13 cellular contexts compared by ENCODE assay signal in the genomic region with DNA sequence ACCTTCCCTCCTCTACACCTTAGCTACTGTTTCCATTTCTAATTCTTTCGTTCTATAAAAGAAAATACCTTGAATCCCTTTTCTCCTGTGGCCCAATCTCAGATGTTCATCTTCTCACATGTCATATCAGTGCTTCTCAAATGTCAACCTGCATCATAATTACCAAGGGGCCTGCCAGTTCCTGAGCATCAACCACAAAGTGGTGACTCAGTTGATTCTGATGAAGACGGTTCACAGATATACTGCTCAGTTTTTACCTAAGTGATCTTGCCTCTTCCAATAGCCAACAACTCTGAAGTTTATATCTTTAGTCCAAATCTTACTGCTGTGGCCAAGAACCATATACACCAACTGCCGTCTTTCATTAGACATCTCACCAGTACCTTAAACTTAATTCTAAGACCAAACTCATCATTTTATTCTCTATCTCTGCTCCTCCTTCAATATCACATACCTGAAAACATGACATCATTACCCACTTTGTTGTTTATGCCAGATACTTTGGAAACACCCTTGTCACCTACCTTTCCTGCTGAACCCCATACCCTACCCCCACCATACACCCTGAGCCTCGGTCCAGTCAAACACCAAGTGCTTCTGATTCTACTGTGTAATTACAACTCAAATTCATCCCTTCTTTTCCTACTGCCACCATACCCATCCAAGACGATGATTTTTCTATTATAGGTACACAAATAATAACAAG.
A peak's percentile ranks its signal among the peaks of the same experiment; 100 is the strongest.
DNase-seq lines count a peak whose midpoint lies in the region; ATAC-seq lines count a peak whose summit lies in the region.
"Had no signal": no experiment of that assay in that cellular context is flagged by ENCODE, and none has a peak within 500 bp of the region (broad histone marks: within the 10 kb centered on the region; RNA-seq: fewer than 3 reads in every experiment).

No MANE protein-coding gene starts in this region.

- peaks cover 4 to 7% of the 10 kb centered on the region in 2 donors for H3K9me3 Mint-ChIP-seq in activated naive CD4-positive, alpha-beta T cell treated with anti-CD3 and anti-CD28 coated beads, Interleukin-2, amount 50 U/mL, for 72 hours

- intact Hi-C loops in sciatic nerve (cut with DNase I): no loop called here

- ATAC-seq in activated naive CD4-positive, alpha-beta T cell treated with anti-CD3 and anti-CD28 coated beads, Interleukin-2, amount 50 U/mL, for 72 hours: peak; percentile 94 to 96
- no peak for ATAC-seq in HG03460 (IDR thresholded peaks at IDR 0.05; ENCODE audit: unreplicated experiment)
- no peak for ATAC-seq in sciatic nerve
- no peak for ATAC-seq in GM18502 (IDR thresholded peaks at IDR 0.05; ENCODE audit: poor library complexity, unreplicated experiment)

- peak; percentile 36 for DNase-seq in activated T-cell treated with anti-CD3 and anti-CD28 coated beads for 48 hours (ENCODE audit: low read depth)
- no peak for DNase-seq in activated T-cell treated with anti-CD3 and anti-CD28 coated beads, Interleukin-2, amount 50 U/mL, for 1 hour
- peak; percentile 53 for DNase-seq in M059J (ENCODE audit: low read depth)
- DNase-seq in activated naive CD4-positive, alpha-beta T cell treated with anti-CD3 and anti-CD28 coated beads, Interleukin-2, amount 50 U/mL, for 72 hours (ENCODE audit: low spot score in 2 of 2): peak; percentile 27 to 58
- DNase-seq in stimulated activated CD4-positive, alpha-beta T cell treated with anti-CD3 and anti-CD28 coated beads, Interleukin-4, amount 100 ng/mL, for 24 hours: peak; percentile 37
- DNase-seq in sciatic nerve (ENCODE audit: low spot score): no peak
- DNase-seq: cortex of kidney; Karpas-422; NCI-H2029; SHP77 treated with DMSO at 0.1 percent for 48 hours; stimulated activated naive CD4-positive, alpha-beta T cell treated with Interleukin-2 at 50 U/mL for 16 hours had no signal

- peaks cover 6 to 29% of the 10 kb centered on the region in 2 donors for H3K36me3 Mint-ChIP-seq in activated naive CD4-positive, alpha-beta T cell treated with anti-CD3 and anti-CD28 coated beads, Interleukin-2, amount 50 U/mL, for 72 hours

- peak overlapping the region; percentile 62 to 85 for H3K27ac Mint-ChIP-seq in activated naive CD4-positive, alpha-beta T cell treated with anti-CD3 and anti-CD28 coated beads, Interleukin-2, amount 50 U/mL, for 72 hours

Comparison
In these comparisons a context has a peak if more than half of its experiments do, and no peak if none do; other contexts are left out.
1. DNase-seq: peak in activated T-cell treated with anti-CD3 and anti-CD28 coated beads for 48 hours (single experiment), M059J (single experiment), activated naive CD4-positive, alpha-beta T cell treated with anti-CD3 and anti-CD28 coated beads, Interleukin-2, amount 50 U/mL, for 72 hours (2 of 2) and stimulated activated CD4-positive, alpha-beta T cell treated with anti-CD3 and anti-CD28 coated beads, Interleukin-4, amount 100 ng/mL, for 24 hours (single experiment); none in activated T-cell treated with anti-CD3 and anti-CD28 coated beads, Interleukin-2, amount 50 U/mL, for 1 hour (single experiment) and sciatic nerve (single experiment).
2. ATAC-seq: peak in activated naive CD4-positive, alpha-beta T cell treated with anti-CD3 and anti-CD28 coated beads, Interleukin-2, amount 50 U/mL, for 72 hours (2 of 2); none in HG03460 (single experiment), sciatic nerve (single experiment) and GM18502 (single experiment).